22 cellular contexts compared by ENCODE assay signal in genomic region chr11:93474122-93474521, GRCh38.
"Had no signal": no experiment of that assay in that cellular context is flagged by ENCODE, and none has a peak within 500 bp of the region (broad histone marks: within the 10 kb centered on the region; RNA-seq: fewer than 3 reads in every experiment).

No MANE protein-coding gene starts in this region.

- FAIRE-seq: frontal cortex, urothelium cell line had no signal

- H3K9me3 Mint-ChIP-seq: stimulated activated naive B cell treated with anti-CD40 and anti-IgM and Interleukin-4, amounts not matched to agents 10 μg/mL and 1 μg/mL and 100 μg/mL, for 72 hours; stimulated activated naive CD8-positive, alpha-beta T cell treated with anti-CD3 and anti-CD28 coated beads, Interleukin-15, amount 100 ng/mL, for 72 hours had no signal

- H3K4me1 Mint-ChIP-seq: naive thymus-derived CD4-positive, alpha-beta T cell; stimulated activated naive CD8-positive, alpha-beta T cell treated with anti-CD3 and anti-CD28 coated beads, Interleukin-15, amount 100 ng/mL, for 72 hours had no signal

- H3K4me3 Mint-ChIP-seq: naive thymus-derived CD4-positive, alpha-beta T cell; nephron progenitor cell; stimulated activated naive B cell treated with anti-CD40 and anti-IgM and Interleukin-4, amounts not matched to agents 10 μg/mL and 1 μg/mL and 100 μg/mL, for 72 hours; stimulated activated naive CD8-positive, alpha-beta T cell treated with anti-CD3 and anti-CD28 coated beads, Interleukin-15, amount 100 ng/mL, for 72 hours had no signal

- DNase-seq: cortex of kidney; dorsolateral prefrontal cortex; effector CD8-positive, alpha-beta T cell; heart left ventricle; hippocampal formation; left colon; mesendoderm; naive thymus-derived CD4-positive, alpha-beta T cell; nephron progenitor cell; posterior cingulate gyrus; stimulated activated CD4-positive, alpha-beta T cell treated with anti-CD3 and anti-CD28 coated beads, Interleukin-2, amount 100 ng/mL, for 24 hours; stimulated activated CD4-positive, alpha-beta T cell treated with anti-CD3 and anti-CD28 coated beads, Interleukin-4, amount 100 ng/mL, for 4 hours; stimulated activated naive B cell treated with anti-CD40 and anti-IgM and Interleukin-4, amounts not matched to agents 10 μg/mL and 1 μg/mL and 100 μg/mL, for 72 hours; stimulated activated naive CD8-positive, alpha-beta T cell treated with anti-CD3 and anti-CD28 coated beads, Interleukin-15, amount 100 ng/mL, for 72 hours; substantia nigra; trophoblast cell had no signal

- H3K27me3 ChIP-seq: dorsolateral prefrontal cortex, heart left ventricle, neutrophil had no signal

- H3K27me3 Mint-ChIP-seq: stimulated activated naive CD8-positive, alpha-beta T cell treated with anti-CD3 and anti-CD28 coated beads, Interleukin-15, amount 100 ng/mL, for 72 hours had no signal

- H3K27ac Mint-ChIP-seq: naive thymus-derived CD4-positive, alpha-beta T cell; nephron progenitor cell; stimulated activated naive B cell treated with anti-CD40 and anti-IgM and Interleukin-4, amounts not matched to agents 10 μg/mL and 1 μg/mL and 100 μg/mL, for 72 hours; stimulated activated naive CD8-positive, alpha-beta T cell treated with anti-CD3 and anti-CD28 coated beads, Interleukin-15, amount 100 ng/mL, for 72 hours had no signal

- ATAC-seq: heart left ventricle; left colon; naive thymus-derived CD4-positive, alpha-beta T cell; sciatic nerve; stimulated activated naive B cell treated with anti-CD40 and anti-IgM and Interleukin-4, amounts not matched to agents 10 μg/mL and 1 μg/mL and 100 μg/mL, for 72 hours; stimulated activated naive CD8-positive, alpha-beta T cell treated with anti-CD3 and anti-CD28 coated beads, Interleukin-15, amount 100 ng/mL, for 72 hours had no signal

- H3K36me3 Mint-ChIP-seq: stimulated activated naive B cell treated with anti-CD40 and anti-IgM and Interleukin-4, amounts not matched to agents 10 μg/mL and 1 μg/mL and 100 μg/mL, for 72 hours had no signal

- H3K4me3 ChIP-seq: dorsolateral prefrontal cortex, heart left ventricle, skin epidermis, thoracic aorta had no signal

- H3K27ac ChIP-seq: dorsolateral prefrontal cortex, heart left ventricle, neutrophil, skin epidermis, thoracic aorta had no signal

- H3K9me3 ChIP-seq: heart left ventricle, neutrophil, thoracic aorta had no signal
